In the genomic region with DNA sequence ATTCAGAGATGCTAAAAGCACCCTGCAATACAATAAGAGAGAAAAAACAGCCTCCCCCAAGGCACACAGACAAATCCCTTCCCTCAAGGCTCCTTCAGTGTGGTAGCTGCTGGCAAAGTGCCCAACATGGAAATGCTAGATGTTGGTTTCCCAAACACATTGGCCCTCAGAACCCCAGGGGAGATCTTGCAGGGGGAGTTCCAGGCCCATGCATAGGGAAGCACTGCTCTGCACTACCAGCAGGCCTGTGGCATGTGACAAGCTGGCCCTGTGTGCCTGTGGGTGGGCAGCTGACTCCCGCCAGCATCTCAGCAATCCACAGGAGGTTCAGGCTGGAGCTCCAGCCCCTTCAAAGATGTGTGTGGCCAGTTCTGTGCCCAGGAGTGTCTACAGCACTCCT, we compare ENCODE assay signal across 1 cellular context.
A peak's percentile ranks its signal among the peaks of the same experiment; 100 is the strongest.
TF ChIP-seq lines count a peak whose summit lies in the region.

No MANE protein-coding gene starts in this region.

TF ChIP-seq in GM12878, 131 proteins besides CTCF, POLR2A, EP300 and RAD21:
- TF ChIP-seq NFIC (IDR thresholded peaks at IDR 0.05; ENCODE audit: low read depth, low read length) (no peak), BHLHE40 (IDR thresholded peaks at IDR 0.05; ENCODE audit: borderline replicate concordance in 1 of 2, low read depth in 2 of 2, low read length in 1 of 2) (peak in 1 of 2 experiments; percentile 20; a peak in 1 of 4 replicates), TAF1 (IDR thresholded peaks at IDR 0.05; ENCODE audit: borderline replicate concordance, low read depth, low read length) (no peak)
